In genomic region chr11:118194835-118195627, GRCh38 we compare ENCODE assay signal across 8 cellular contexts. TPM values are rescaled to one million over a fixed set of nuclear protein-coding genes. Genes with fewer than 3 reads are reported as not detected.
DNase-seq lines count a peak whose midpoint lies in the region; ATAC-seq and TF ChIP-seq lines count a peak whose summit lies in the region.

No MANE protein-coding gene starts in this region.

- H4K20me1 ChIP-seq in GM23248 (ENCODE audit: insufficient read depth), result no peaks in the 10 kb centered on the region

- H3K4me1 ChIP-seq in GM23248 (ENCODE audit: insufficient read depth) (peaks cover 4% of the 10 kb centered on the region), RWPE2 (ENCODE audit: insufficient read depth, poor library complexity, severe bottlenecking) (peaks cover 10% of the 10 kb centered on the region)

- H3K9me3 ChIP-seq in GM23248 (ENCODE audit: low read depth) (no peaks in the 10 kb centered on the region), RWPE2 (ENCODE audit: severe bottlenecking) (no peaks in the 10 kb centered on the region)

- H3K27ac ChIP-seq in GM23248, result peak overlapping the region; percentile 20; the same call in 1 of the 2 replicates
- H3K27ac ChIP-seq in RWPE2 (ENCODE audit: poor library complexity, severe bottlenecking), result no peak overlapping the region

- H3K27me3 ChIP-seq in GM23248 (replicated peaks; ENCODE audit: insufficient read depth), result peaks cover 10% of the 10 kb centered on the region
- no peaks in the 10 kb centered on the region for H3K27me3 ChIP-seq in RWPE2 (ENCODE audit: insufficient read depth, poor library complexity, severe bottlenecking)

- H3K79me2 ChIP-seq in GM23248 (ENCODE audit: insufficient read depth), result no peaks in the 10 kb centered on the region

- peak overlapping the region; percentile 15 for H3K4me2 ChIP-seq in GM23248 (ENCODE audit: unreplicated experiment)

- DNase-seq in GM23248, result peak; percentile 94
- no peak for DNase-seq in RWPE2 (ENCODE audit: low spot score)
- peak; percentile 87 for DNase-seq in glomerular visceral epithelial cell (ENCODE audit: extremely low spot score)
- DNase-seq in pulmonary artery endothelial cell (ENCODE audit: low read depth, low spot score), result peak; percentile 10
- DNase-seq in GM13977 (ENCODE audit: low spot score), result no peak
- no peak for DNase-seq in GOT3 (lab: John Stamatoyannopoulos, UW)
- DNase-seq in DMS114 treated with DMSO at 0.1 percent for 48 hours (lab: John Stamatoyannopoulos, UW; ENCODE audit: unreplicated experiment), result no peak
- no peak for DNase-seq in activated CD8-positive, alpha-beta memory T cell treated with anti-CD3 and anti-CD28 coated beads for 24 hours

- 0 out of 2 replicates have a peak overlapping the region, but pooled peaks have one; percentile 21 for H2AFZ ChIP-seq in GM23248

- 1 to 4% methylated on average over 10 of the region's 10 CpGs for WGBS in GM23248 (ENCODE audit: low coverage in 1 of 2, low lambda C conversion rate in 2 of 2, missing lambda C conversion rate in 2 of 2), 2 experiments

- peak; percentile 93 for ATAC-seq in RWPE2 (ENCODE audit: low read depth)

- in situ Hi-C loops in GM23248 (cut with MboI), result loop anchor here (10.0 kb wide), 1 partner anchor 150 kb away; the partner anchor contains the start of genes CD3D and CD3G
- in situ Hi-C loops in GM13977 (cut with MboI; ENCODE audit: low pct_unique_long_range_greater_than_20kb, low sequenced_read_pairs, unreplicated experiment), result loop anchor here (5.0 kb wide), 1 partner anchor 97 kb away; no protein-coding TSS in a partner anchor

- peaks cover 7% of the 10 kb centered on the region; the same call in 1 of the 2 replicates for H3F3A ChIP-seq in GM23248 (ENCODE audit: insufficient read depth)

- no peaks in the 10 kb centered on the region for H3K9me2 ChIP-seq in GM23248 (ENCODE audit: insufficient read depth)

- peak overlapping the region; percentile 11; the same call in 1 of the 2 replicates for H3K9ac ChIP-seq in GM23248

- TF ChIP-seq CTCF in RWPE2 (IDR thresholded peaks at IDR 0.05; ENCODE audit: poor library complexity, severe bottlenecking) (no peak), GM13977 (IDR thresholded peaks at IDR 0.05; ENCODE audit: extremely low read depth, insufficient read depth, missing control alignments) (no peak)

- H3K4me3 ChIP-seq in GM23248, result no peak overlapping the region
- no peak overlapping the region for H3K4me3 ChIP-seq in RWPE2 (ENCODE audit: severe bottlenecking)

- H3K36me3 ChIP-seq in GM23248 (ENCODE audit: low read depth) (no peaks in the 10 kb centered on the region), RWPE2 (ENCODE audit: low read depth) (no peaks in the 10 kb centered on the region)

RNA-seq across cellular contexts. Expression of gene SCN2B, which starts 18.6 kb away (rescaled TPM):
- not detected in 2 replicates for total RNA-seq in GM23248 (2014; rRNA removed; shearing (Covaris generic))
- polyA plus RNA-seq in GM23248 (2016; fragmentation: Nextera tagmentation; extraction: Ambion mirVana), result not detected in 2 replicates
- not detected in 2 replicates for total RNA-seq in pulmonary artery endothelial cell

RNA-seq across cellular contexts. Expression of gene JAML, which starts 29.8 kb away (rescaled TPM):
- total RNA-seq in GM23248 (2014; rRNA removed; shearing (Covaris generic)), result not detected in 2 replicates
- not detected in 2 replicates for polyA plus RNA-seq in GM23248 (2016; fragmentation: Nextera tagmentation; extraction: Ambion mirVana)
- 0.13 and 0.35 TPM in 2 replicates for total RNA-seq in pulmonary artery endothelial cell

RNA-seq across cellular contexts. Expression of gene SCN4B, which starts 42.4 kb away (rescaled TPM):
- not detected in 2 replicates for total RNA-seq in GM23248 (2014; rRNA removed; shearing (Covaris generic))
- polyA plus RNA-seq in GM23248 (2016; fragmentation: Nextera tagmentation; extraction: Ambion mirVana), result not detected in 2 replicates
- 0.13 and 0.21 TPM in 2 replicates for total RNA-seq in pulmonary artery endothelial cell

RNA-seq across cellular contexts. Expression of gene MPZL3, which starts 57.1 kb away (rescaled TPM):
- total RNA-seq in GM23248 (2014; rRNA removed; shearing (Covaris generic)), result 1.3 and 2.4 TPM in 2 replicates
- polyA plus RNA-seq in GM23248 (2016; fragmentation: Nextera tagmentation; extraction: Ambion mirVana), result 0.72 and 0.78 TPM in 2 replicates
- 11.5 and 14.2 TPM in 2 replicates for total RNA-seq in pulmonary artery endothelial cell

Comparison
In these comparisons a context has a peak if more than half of its experiments do, and no peak if none do; other contexts are left out.
1. DNase-seq: peak in GM23248 (single experiment), glomerular visceral epithelial cell (single experiment) and pulmonary artery endothelial cell (single experiment); none in RWPE2 (single experiment), GM13977 (single experiment), GOT3 (single experiment), DMS114 treated with DMSO at 0.1 percent for 48 hours (single experiment) and activated CD8-positive, alpha-beta memory T cell treated with anti-CD3 and anti-CD28 coated beads for 24 hours (single experiment).